20 cellular contexts compared by ENCODE assay signal in genomic region chr10:71279590-71280170, GRCh38.
"Had no signal": no experiment of that assay in that cellular context is flagged by ENCODE, and none has a peak within 500 bp of the region (broad histone marks: within the 10 kb centered on the region; RNA-seq: fewer than 3 reads in every experiment).

No MANE protein-coding gene starts in this region.

- H3K4me1 ChIP-seq: ascending aorta, pancreas, sigmoid colon, thyroid gland had no signal

- H3K9me3 Mint-ChIP-seq: activated naive CD4-positive, alpha-beta T cell treated with anti-CD3 and anti-CD28 coated beads for 36 hours; activated T-helper 17 cell treated with anti-CD3 and anti-CD28 coated beads, Interleukin-2, amount 50 U/mL, for 72 hours; stimulated activated effector memory CD8-positive, alpha-beta T cell treated with anti-CD3 and anti-CD28 coated beads, Interleukin-12 subunit alpha, Interleukin-12 subunit beta, amount 100 ng/mL, for 72 hours had no signal

- H3K27me3 Mint-ChIP-seq: activated T-helper 17 cell treated with anti-CD3 and anti-CD28 coated beads, Interleukin-2, amount 50 U/mL, for 72 hours had no signal

- H3K36me3 ChIP-seq: pancreas, sigmoid colon, thyroid gland had no signal

- H3K4me1 Mint-ChIP-seq: activated T-helper 17 cell treated with anti-CD3 and anti-CD28 coated beads, Interleukin-2, amount 50 U/mL, for 72 hours; stimulated activated effector memory CD8-positive, alpha-beta T cell treated with anti-CD3 and anti-CD28 coated beads, Interleukin-12 subunit alpha, Interleukin-12 subunit beta, amount 100 ng/mL, for 72 hours had no signal

- FAIRE-seq: bronchial epithelial cell, colon, pancreas, urothelium cell line had no signal

- H3K27ac ChIP-seq: ascending aorta, esophagus muscularis mucosa, lower lobe of right lung, pancreas, sigmoid colon, thyroid gland, VCaP had no signal

- H3K36me3 Mint-ChIP-seq: stimulated activated effector memory CD8-positive, alpha-beta T cell treated with anti-CD3 and anti-CD28 coated beads, Interleukin-12 subunit alpha, Interleukin-12 subunit beta, amount 100 ng/mL, for 72 hours had no signal

- ATAC-seq: activated T-helper 17 cell treated with anti-CD3 and anti-CD28 coated beads, Interleukin-2, amount 50 U/mL, for 72 hours; lower lobe of right lung; stimulated activated effector memory CD8-positive, alpha-beta T cell treated with anti-CD3 and anti-CD28 coated beads, Interleukin-12 subunit alpha, Interleukin-12 subunit beta, amount 100 ng/mL, for 72 hours had no signal

- H3K27me3 ChIP-seq: ascending aorta, esophagus muscularis mucosa, pancreas, sigmoid colon, thyroid gland had no signal

- DNase-seq: activated CD4-positive, alpha-beta T cell treated with anti-CD3 and anti-CD28 coated beads for 1 hour; activated CD4-positive, alpha-beta T cell treated with anti-CD3 and anti-CD28 coated beads, Interleukin-2, amount 50 U/mL, for 48 hours; activated naive CD4-positive, alpha-beta T cell treated with anti-CD3 and anti-CD28 coated beads for 36 hours; glutamatergic neuron; left cardiac atrium; lower lobe of right lung; sigmoid colon; stimulated activated CD4-positive, alpha-beta T cell treated with anti-CD3 and anti-CD28 coated beads, Interleukin-12 subunit alpha, Interleukin-12 subunit beta, amount 100 ng/mL, for 4 hours; stimulated activated CD4-positive, alpha-beta T cell treated with anti-CD3 and anti-CD28 coated beads, Interleukin-2, amount 100 ng/mL, for 24 hours; T-helper 1 cell; thyroid gland had no signal

- H3K4me3 ChIP-seq: ascending aorta, esophagus muscularis mucosa, lower lobe of right lung, pancreas, sigmoid colon, thyroid gland had no signal

- H3K27ac Mint-ChIP-seq: activated naive CD4-positive, alpha-beta T cell treated with anti-CD3 and anti-CD28 coated beads for 36 hours; activated T-helper 17 cell treated with anti-CD3 and anti-CD28 coated beads, Interleukin-2, amount 50 U/mL, for 72 hours; stimulated activated effector memory CD8-positive, alpha-beta T cell treated with anti-CD3 and anti-CD28 coated beads, Interleukin-12 subunit alpha, Interleukin-12 subunit beta, amount 100 ng/mL, for 72 hours had no signal

- H3K4me3 Mint-ChIP-seq: activated naive CD4-positive, alpha-beta T cell treated with anti-CD3 and anti-CD28 coated beads for 36 hours; activated T-helper 17 cell treated with anti-CD3 and anti-CD28 coated beads, Interleukin-2, amount 50 U/mL, for 72 hours; stimulated activated effector memory CD8-positive, alpha-beta T cell treated with anti-CD3 and anti-CD28 coated beads, Interleukin-12 subunit alpha, Interleukin-12 subunit beta, amount 100 ng/mL, for 72 hours had no signal

- H3K9me3 ChIP-seq: ascending aorta, esophagus muscularis mucosa, lower lobe of right lung, pancreas, sigmoid colon, thyroid gland had no signal
